ENCODE assay signal across 15 cellular contexts in genomic region chr6:11341867-11342266, GRCh38.
DNase-seq lines count a peak whose midpoint lies in the region; ATAC-seq lines count a peak whose summit lies in the region.
"Had no signal": no experiment of that assay in that cellular context is flagged by ENCODE, and none has a peak within 500 bp of the region (broad histone marks: within the 10 kb centered on the region; RNA-seq: fewer than 3 reads in every experiment).

No MANE protein-coding gene starts in this region.

- DNase-seq in CD1c-positive myeloid dendritic cell (ENCODE audit: extremely low spot score), result peak; percentile 62
- DNase-seq in M059J (ENCODE audit: low read depth), result peak; percentile 59
- DNase-seq in adipocyte (ENCODE audit: low read depth), result peak; percentile 56
- DNase-seq in memory B cell (ENCODE audit: low spot score in 2 of 2), result no peak
- DNase-seq in AG08396 (ENCODE audit: low spot score), result no peak
- no peak for DNase-seq in T1000 (lab: John Stamatoyannopoulos, UW)
- DNase-seq: anterior cingulate cortex; CD4-positive, alpha-beta memory T cell; glutamatergic neuron; H7; NCI-H2171; right cardiac atrium; substantia nigra had no signal

- no peak overlapping the region for H3K4me3 Mint-ChIP-seq in memory B cell
- H3K4me3 Mint-ChIP-seq: nephron had no signal

- no peak overlapping the region for H3K4me3 ChIP-seq in adipocyte (ENCODE audit: low read length)

- peaks cover 6% of the 10 kb centered on the region for H3K9me3 Mint-ChIP-seq in memory B cell

- H3K27me3 ChIP-seq in adipocyte (replicated peaks; ENCODE audit: control insufficient read depth, insufficient read depth, low read length), result peaks cover 6% of the 10 kb centered on the region

- ATAC-seq in memory B cell (ENCODE audit: low read depth), result no peak
- no peak for ATAC-seq in HG03520 (IDR thresholded peaks at IDR 0.05; ENCODE audit: unreplicated experiment)
- ATAC-seq: right cardiac atrium had no signal

- no peaks in the 10 kb centered on the region for H3K36me3 ChIP-seq in adipocyte (ENCODE audit: control insufficient read depth, insufficient read depth, low read length, severe bottlenecking)

- no peak overlapping the region for H3K9ac ChIP-seq in adipocyte (ENCODE audit: low read length)

- peaks cover 36% of the 10 kb centered on the region for H3K36me3 Mint-ChIP-seq in memory B cell

- H3K4me1 ChIP-seq in adipocyte (ENCODE audit: control insufficient read depth, insufficient read depth, low read length), result no peaks in the 10 kb centered on the region

- H3K4me1 Mint-ChIP-seq in memory B cell, result peaks cover 45% of the 10 kb centered on the region

- H3K27ac Mint-ChIP-seq in memory B cell, result peak overlapping the region; percentile 51
- H3K27ac Mint-ChIP-seq: nephron had no signal

- H3K9me3 ChIP-seq in adipocyte (ENCODE audit: control insufficient read depth, low read length), result no peaks in the 10 kb centered on the region

- no peaks in the 10 kb centered on the region for H3K27me3 Mint-ChIP-seq in memory B cell
- H3K27me3 Mint-ChIP-seq: CD4-positive, alpha-beta memory T cell had no signal

Comparison
In these comparisons a context has a peak if more than half of its experiments do, and no peak if none do; other contexts are left out.
1. DNase-seq: peak in CD1c-positive myeloid dendritic cell (single experiment), M059J (single experiment) and adipocyte (single experiment); none in memory B cell (0 of 2), AG08396 (single experiment) and T1000 (single experiment).